In genomic region chr6:143271024-143271423, GRCh38 we compare ENCODE assay signal across 14 cellular contexts.
DNase-seq lines count a peak whose midpoint lies in the region; ATAC-seq, FAIRE-seq and TF ChIP-seq lines count a peak whose summit lies in the region.
"Had no signal": no experiment of that assay in that cellular context is flagged by ENCODE, and none has a peak within 500 bp of the region (broad histone marks: within the 10 kb centered on the region; RNA-seq: fewer than 3 reads in every experiment).

No MANE protein-coding gene starts in this region.

- ATAC-seq in HepG2 (no peak), GM19023 (IDR thresholded peaks at IDR 0.05; ENCODE audit: unreplicated experiment) (no peak), GM21423 (IDR thresholded peaks at IDR 0.05; ENCODE audit: unreplicated experiment) (no peak)
- ATAC-seq: stimulated activated naive CD8-positive, alpha-beta T cell treated with anti-CD3 and anti-CD28 coated beads, Interleukin-15, Interleukin-2, amounts not matched to agents 100 U/mL and 50 U/mL, for 24 hours had no signal

- TF ChIP-seq EP300 in HepG2 (IDR thresholded peaks at IDR 0.05; ENCODE audit: low read depth in 2 of 2, low read length in 2 of 2) (no peak), HepG2 (CRISPR knock-in tag; IDR thresholded peaks at IDR 0.05; ENCODE audit: borderline replicate concordance) (no peak)

- CTCF ChIA-PET in HepG2 (lab: Yijun Ruan, JAX; ENCODE audit: low intra/inter-chr PET ratio, low total read pairs), result no interaction called here

- H4K20me1 ChIP-seq in HepG2 (ENCODE audit: insufficient read depth, low read length), result no peaks in the 10 kb centered on the region

- TF ChIP-seq POLR2A in HepG2 (IDR thresholded peaks at IDR 0.05; ENCODE audit: insufficient read depth in 1 of 2, low read depth in 2 of 2, low read length in 2 of 2) (no peak), spleen (IDR thresholded peaks at IDR 0.05) (no peak)

- H3K9ac ChIP-seq in HepG2 (ENCODE audit: insufficient read depth, low read depth, low read length), result no peak overlapping the region

- POLR2A ChIA-PET in HepG2 (lab: Yijun Ruan, JAX), result no interaction called here

- 0 out of 5 replicates have a peak, but pooled peaks cover 0 to 1% of the 10 kb centered on the region in 2 experiments for H3K36me3 ChIP-seq in HepG2 (replicated peaks in 1 of 2; ENCODE audit: control insufficient read depth in 1 of 2, insufficient read depth in 2 of 2, low read length in 2 of 2)
- no peaks in the 10 kb centered on the region for H3K36me3 ChIP-seq in spleen

- no peak overlapping the region for H3K4me2 ChIP-seq in HepG2 (ENCODE audit: low read depth, low read length)
- H3K4me2 ChIP-seq: PC-9 had no signal

- H3K9me3 ChIP-seq in HepG2 (ENCODE audit: low read length) (no peaks in the 10 kb centered on the region), spleen (peaks cover 0 to 7% (median 0%) of the 10 kb centered on the region in 8 donors)

- no peak overlapping the region for H3K4me3 ChIP-seq in HepG2 (replicated peaks in 1 of 3; ENCODE audit: insufficient read depth in 1 of 3, low read depth in 2 of 3, low read length in 3 of 3)
- H3K4me3 ChIP-seq in spleen, result no peak overlapping the region
- H3K4me3 ChIP-seq: PC-9 had no signal

- FAIRE-seq in HepG2 (lab: Jason Lieb, UNC), result no peak
- FAIRE-seq: GM18507 had no signal

- no TSS peak for BruUV-seq in HepG2 (replicated peaks; lab: Mats Ljungman, UMichigan)

- WGBS in HepG2 (ENCODE audit: low lambda C conversion rate), result 78% methylated on average over 4 of the region's 4 CpGs
- WGBS in spleen, 5 donors, result 78 to 82% (median 80%) methylated on average over 4 of the region's 4 CpGs

- intact Hi-C loops in HepG2 (cut with micrococcal nuclease; ENCODE audit: unreplicated experiment), result no loop called here
- intact Hi-C loops in spleen (cut with DNase I; ENCODE audit: low total_unique reads), result no loop called here

- no peak for TF ChIP-seq RAD21 in HepG2 (CRISPR knock-in tag; IDR thresholded peaks at IDR 0.05)

- in situ Hi-C loops in Caki2 (cut with HindIII; ENCODE audit: low pct_unique_long_range_greater_than_20kb, low sequenced_read_pairs) (no loop called here), HepG2 (cut with HindIII; ENCODE audit: extremely low pct_ligation_motif_present, low pct_unique_long_range_greater_than_20kb) (no loop called here)

- H3K79me2 ChIP-seq in HepG2 (ENCODE audit: insufficient read depth, low read length), result no peaks in the 10 kb centered on the region

- DNase-seq in Caki2 (ENCODE audit: low read depth) (peak; percentile 43), NCI-H2171 (lab: John Stamatoyannopoulos, UW) (peak; percentile 6), dedifferentiated amniotic fluid mesenchymal stem cell (ENCODE audit: extremely low spot score) (peak; percentile 66), HepG2 (ENCODE audit: low spot score) (peak; percentile 37), spleen (no peak), ecto neural progenitor cell (ENCODE audit: low spot score) (no peak)
- DNase-seq: activated CD4-positive, CD25-positive, alpha-beta regulatory T cell; activated naive CD4-positive, alpha-beta T cell treated with anti-CD3 and anti-CD28 coated beads, Interleukin-2, amount 10 ng/mL, durations not matched to agents 7 days and 5 days; NCI-H1092; stimulated activated naive CD8-positive, alpha-beta T cell treated with anti-CD3 and anti-CD28 coated beads, Interleukin-15, Interleukin-2, amounts not matched to agents 100 U/mL and 50 U/mL, for 24 hours had no signal

- H3K4me1 ChIP-seq in HepG2 (ENCODE audit: insufficient read depth, low read length) (no peaks in the 10 kb centered on the region), spleen (no peaks in the 10 kb centered on the region)

- H2AFZ ChIP-seq in HepG2 (ENCODE audit: low read length), result no peak overlapping the region
- H2AFZ ChIP-seq: PC-9 had no signal

- H3K27me3 ChIP-seq in HepG2 (ENCODE audit: control insufficient read depth in 1 of 2, insufficient read depth in 2 of 2, low read length in 2 of 2) (no peaks in the 10 kb centered on the region), spleen (replicated peaks in 1 of 7) (no peaks in the 10 kb centered on the region)

- no peak for TF ChIP-seq CTCF in HepG2 (CRISPR knock-in tag; IDR thresholded peaks at IDR 0.05)
- TF ChIP-seq CTCF in spleen (IDR thresholded peaks at IDR 0.05 in 8 of 11, conservative IDR thresholded peaks at IDR 0.05 in 3 of 11), result no peak

- H3K27ac ChIP-seq in HepG2 (ENCODE audit: extremely low read length, insufficient read depth, low read length) (no peak overlapping the region), spleen (no peak overlapping the region)
- H3K27ac ChIP-seq: PC-9 had no signal

TF ChIP-seq in HepG2, 621 proteins besides CTCF, POLR2A, EP300 and RAD21:
- no peak for TF ChIP-seq CCAR2 (optimal IDR thresholded peaks at IDR 0.05; ENCODE audit: low read depth, low read length)
- no peak for TF ChIP-seq TP53 (CRISPR knock-in tag; conservative IDR thresholded peaks at IDR 0.05)
- no peak for TF ChIP-seq TAF1 (CRISPR knock-in tag; IDR thresholded peaks at IDR 0.05)
- TF ChIP-seq SAP130 (CRISPR knock-in tag; IDR thresholded peaks at IDR 0.05; ENCODE audit: low read depth), result peak; percentile 20; the same call in 1 of the 2 replicates
- TF ChIP-seq EEA1 (CRISPR knock-in tag; IDR thresholded peaks at IDR 0.05; ENCODE audit: borderline replicate concordance), result no peak
- no peak for TF ChIP-seq HNRNPLL (IDR thresholded peaks at IDR 0.05; ENCODE audit: low read depth, low read length, poor library complexity, severe bottlenecking)
- TF ChIP-seq REPIN1 (CRISPR knock-in tag; IDR thresholded peaks at IDR 0.05; ENCODE audit: borderline replicate concordance, low read depth), result no peak

Comparison
In these comparisons a context has a peak if more than half of its experiments do, and no peak if none do; other contexts are left out.
1. DNase-seq: peak in Caki2 (single experiment), NCI-H2171 (single experiment), dedifferentiated amniotic fluid mesenchymal stem cell (single experiment) and HepG2 (single experiment); none in spleen (single experiment) and ecto neural progenitor cell (single experiment).